Comparison of ENCODE assay signal across 8 cellular contexts in genomic region chr1:156499194-156499702, GRCh38. TPM values are rescaled to one million over a fixed set of nuclear protein-coding genes. Genes with fewer than 3 reads are reported as not detected.
A peak's percentile ranks its signal among the peaks of the same experiment; 100 is the strongest.
DNase-seq lines count a peak whose midpoint lies in the region; ATAC-seq, FAIRE-seq and TF ChIP-seq lines count a peak whose summit lies in the region.

No MANE protein-coding gene starts in this region.

- peaks cover 43% of the 10 kb centered on the region for H4K20me1 ChIP-seq in PC-3 (ENCODE audit: low read length)

- peak overlapping the region; percentile 92 for H3K4me2 ChIP-seq in PC-3 (ENCODE audit: low read length)

- H3K79me2 ChIP-seq in PC-3 (ENCODE audit: low read length) = peaks cover 62% of the 10 kb centered on the region

- no peaks in the 10 kb centered on the region for H3K27me3 ChIP-seq in PC-3 (ENCODE audit: low read length)
- H3K27me3 ChIP-seq in pancreas = no peaks in the 10 kb centered on the region

- H3K4me1 ChIP-seq in PC-3 (ENCODE audit: insufficient read depth, low read length) (peaks cover 59% of the 10 kb centered on the region), pancreas (peaks cover 55 to 69% (median 63%) of the 10 kb centered on the region in 3 donors)

- FAIRE-seq in pancreas (lab: Jason Lieb, UNC) = no peak

- H3K36me3 ChIP-seq in PC-3 (ENCODE audit: low read depth, low read length) (0 out of 2 replicates have a peak, but pooled peaks cover 8% of the 10 kb centered on the region), pancreas (no peaks in the 10 kb centered on the region)

- TF ChIP-seq CTCF in PC-3 (conservative IDR thresholded peaks at IDR 0.05; ENCODE audit: low read depth, low read length) = no peak
- TF ChIP-seq CTCF in epithelial cell of esophagus (IDR thresholded peaks at IDR 0.05; ENCODE audit: insufficient read depth, low read depth, low read length, missing control alignments) = no peak
- TF ChIP-seq CTCF in pancreas (IDR thresholded peaks at IDR 0.05) = no peak

- ATAC-seq in PC-3 (no peak), pancreas (peak in 2 of 4 donors; percentile 0 to 6), HG03095 (IDR thresholded peaks at IDR 0.05; ENCODE audit: unreplicated experiment) (no peak)

- peak overlapping the region; percentile 95 for H3K4me3 ChIP-seq in PC-3 (ENCODE audit: low read length)
- peak overlapping the region; percentile 85 for H3K4me3 ChIP-seq in epithelial cell of esophagus (ENCODE audit: low read length)
- H3K4me3 ChIP-seq in pancreas = peak overlapping the region; percentile 95 to 98 (median 98)

- no peak overlapping the region for H2AFZ ChIP-seq in PC-3 (ENCODE audit: low read length)

- DNase-seq in ELF-1 (ENCODE audit: low read depth, low spot score) (peak; percentile 22), PC-3 (peak; percentile 27), epithelial cell of esophagus (ENCODE audit: low read depth) (peak; percentile 31), pancreas (peak in 2 of 6 donors; percentile 42 to 46), T1000 (lab: John Stamatoyannopoulos, UW) (no peak)
- no peak for DNase-seq in effector CD8-positive, alpha-beta T cell (lab: John Stamatoyannopoulos, UW)
- DNase-seq in stimulated activated CD4-positive, alpha-beta T cell treated with anti-CD3 and anti-CD28 coated beads, Interleukin-12 subunit alpha, Interleukin-12 subunit beta, amount 100 ng/mL, for 4 hours = no peak

- H3K9me3 ChIP-seq in PC-3 (ENCODE audit: low read length) = no peaks in the 10 kb centered on the region
- no peaks in the 10 kb centered on the region for H3K9me3 ChIP-seq in pancreas

- peak overlapping the region; percentile 98 for H3K9ac ChIP-seq in PC-3 (ENCODE audit: low read length)

- no peaks in the 10 kb centered on the region for H3F3A ChIP-seq in PC-3 (ENCODE audit: low read length, unreplicated experiment)

- 0 to 1% methylated on average over 10 of the region's 10 CpGs for WGBS in pancreas, 2 donors

- TSS peak; percentile 24 for BruUV-seq in PC-3 (replicated peaks; lab: Mats Ljungman, UMichigan)

- CTCF ChIA-PET in PC-3 (lab: Charles Lee) = no interaction called here

- intact Hi-C loops in PC-3 (cut with micrococcal nuclease) = no loop called here
- intact Hi-C loops in pancreas (cut with DNase I) = loop anchor here in 2 of 3 donors (5.0 kb wide), 1 partner anchor 37 kb away; no protein-coding TSS in a partner anchor

- H3K27ac ChIP-seq in PC-3 (ENCODE audit: low read length) (no peak overlapping the region), pancreas (peak overlapping the region; percentile 99 to 100 (median 100))

- POLR2A ChIA-PET in PC-3 (lab: Charles Lee; ENCODE audit: unreplicated experiment) = no interaction called here

- H3K9me2 ChIP-seq in PC-3 (replicated peaks; ENCODE audit: low read length) = no peaks in the 10 kb centered on the region

RNA-seq across cellular contexts. Expression of gene MEF2D, which starts 1.3 kb away (rescaled TPM):
- total RNA-seq in PC-3 (2014; rRNA removed) (17.3 and 27.4 TPM in 2 replicates), pancreas (10 to 100 TPM; 19.1 to 31.8 (median 26.2) TPM)
- 10 to 100 TPM; 15.7 to 20.0 TPM for polyA plus RNA-seq in pancreas

Comparison
In these comparisons a context has a peak if more than half of its experiments do, and no peak if none do; other contexts are left out.
1. DNase-seq: peak in ELF-1 (single experiment), PC-3 (single experiment) and epithelial cell of esophagus (single experiment); none in effector CD8-positive, alpha-beta T cell (single experiment), T1000 (single experiment) and stimulated activated CD4-positive, alpha-beta T cell treated with anti-CD3 and anti-CD28 coated beads, Interleukin-12 subunit alpha, Interleukin-12 subunit beta, amount 100 ng/mL, for 4 hours (single experiment).
2. Peak in every context shown above with its lines, with median percentiles within 50 percentile points of each other: H3K4me3 ChIP-seq.